10 cellular contexts compared by ENCODE assay signal in the genomic region with DNA sequence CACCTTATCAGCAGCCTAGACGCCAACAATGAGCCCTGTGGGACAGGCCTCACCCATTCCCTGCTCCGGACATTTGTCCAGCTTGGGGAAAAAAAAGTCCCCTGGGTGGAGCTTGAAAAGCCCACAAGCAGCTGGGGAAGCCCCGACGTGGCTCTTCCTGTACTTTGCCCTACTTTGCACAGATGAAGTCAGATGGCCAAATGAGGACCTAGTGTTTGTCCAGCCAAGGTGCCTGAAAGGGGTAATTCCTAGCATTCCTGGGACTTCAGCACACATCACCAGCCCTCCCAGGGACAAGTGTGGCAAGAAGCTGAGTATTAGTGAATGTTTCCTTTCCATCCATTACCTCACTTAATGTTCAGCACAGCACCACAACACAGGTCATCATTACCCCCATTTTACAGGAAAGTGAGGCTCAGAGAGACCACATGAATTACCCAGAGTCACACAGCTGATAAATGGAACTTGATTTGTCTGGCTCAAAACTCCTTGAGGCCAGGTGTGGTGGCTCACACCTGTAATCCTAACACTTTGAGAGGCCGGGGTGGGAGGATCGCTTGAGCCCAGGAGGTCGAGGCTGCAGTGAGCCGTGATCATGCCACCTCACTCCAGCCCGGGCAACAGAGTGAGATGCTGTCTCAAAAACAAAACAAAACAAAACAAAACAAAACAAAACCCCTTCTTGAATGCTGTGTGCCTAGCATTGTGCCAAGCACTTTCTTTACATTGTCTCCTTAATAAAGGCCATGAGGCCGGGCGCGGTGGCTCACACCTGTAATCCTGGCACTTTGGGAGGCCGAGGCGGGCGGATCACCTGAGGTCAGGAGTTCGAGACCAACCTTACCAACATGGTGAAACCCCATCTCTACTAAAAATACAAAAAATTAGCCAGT. TPM values are rescaled to one million over a fixed set of nuclear protein-coding genes. Genes with fewer than 3 reads are reported as not detected.
DNase-seq lines count a peak whose midpoint lies in the region; ATAC-seq and TF ChIP-seq lines count a peak whose summit lies in the region.
"Had no signal": no experiment of that assay in that cellular context is flagged by ENCODE, and none has a peak within 500 bp of the region (broad histone marks: within the 10 kb centered on the region; RNA-seq: fewer than 3 reads in every experiment).

No MANE protein-coding gene starts in this region.

- no peak for ATAC-seq in HG02885 (IDR thresholded peaks at IDR 0.05; ENCODE audit: poor library complexity, unreplicated experiment)
- ATAC-seq in esophagus mucosa, result no peak
- no peak for ATAC-seq in HG03565 (IDR thresholded peaks at IDR 0.05; ENCODE audit: unreplicated experiment)

- DNase-seq in ACHN (peak; percentile 93), HuH-7 (ENCODE audit: low spot score) (peak; percentile 70), dorsolateral prefrontal cortex (no peak), mucosa of gallbladder (ENCODE audit: low spot score) (peak; percentile 90), pons (ENCODE audit: low spot score) (no peak)
- DNase-seq: NCI-H446; stimulated activated naive CD4-positive, alpha-beta T cell had no signal

- no peak overlapping the region for H3K4me3 ChIP-seq in dorsolateral prefrontal cortex

- in situ Hi-C loops in ACHN (cut with HindIII; ENCODE audit: low pct_ligation_motif_present, low pct_unique_long_range_greater_than_20kb, low sequenced_read_pairs), result no loop called here

- peak overlapping the region in 42 of 59 donors; percentile 6 to 85 (median 60) for H3K27ac ChIP-seq in dorsolateral prefrontal cortex

- no peak for TF ChIP-seq CTCF in dorsolateral prefrontal cortex (IDR thresholded peaks at IDR 0.05 in 54 of 56, conservative IDR thresholded peaks at IDR 0.05 in 2 of 56; ENCODE audit: low read depth in 1 of 56, partially characterized antibody in 56 of 56)

- intact Hi-C loops in dorsolateral prefrontal cortex (cut with DNase I), result loop anchor here (5.0 kb wide), 3 partner anchors 68 to 218 kb away; a partner anchor contains a TSS

- no peaks in the 10 kb centered on the region for H3K27me3 ChIP-seq in dorsolateral prefrontal cortex

RNA-seq across cellular contexts. Expression of a gene that starts 19.9 kb away (rescaled TPM):
- total RNA-seq in dorsolateral prefrontal cortex (100 to 1,000 TPM in 55 of 120 experiments, 10 to 100 TPM in 65; 20.8 to 459 (median 91.3) TPM), mucosa of gallbladder (206 TPM), esophagus mucosa (9.3 TPM)

RNA-seq across cellular contexts. Expression of a gene that starts 54.2 kb away (rescaled TPM):
- total RNA-seq in dorsolateral prefrontal cortex (under 1 TPM in 23 of 120 experiments, not detected in 97; 0.15 to 0.56 (median 0.19) TPM), mucosa of gallbladder (1.4 TPM), esophagus mucosa (0.20 TPM)

RNA-seq across cellular contexts. Expression of a gene that starts 59.4 kb away (rescaled TPM):
- total RNA-seq in dorsolateral prefrontal cortex, result 10 to 100 TPM; 36.8 to 68.6 (median 51.1) TPM
- total RNA-seq in mucosa of gallbladder, result 46.4 TPM
- total RNA-seq in esophagus mucosa, result 43.4 TPM

Comparison
In these comparisons a context has a peak if more than half of its experiments do, and no peak if none do; other contexts are left out.
1. DNase-seq: peak in ACHN (single experiment), HuH-7 (single experiment) and mucosa of gallbladder (single experiment); none in dorsolateral prefrontal cortex (0 of 10) and pons (single experiment).